ENCODE assay signal across 21 cellular contexts in genomic region chr15:88745696-88746095, GRCh38. TPM values are rescaled to one million over a fixed set of nuclear protein-coding genes. Genes with fewer than 3 reads are reported as not detected.
A peak's percentile ranks its signal among the peaks of the same experiment; 100 is the strongest.
DNase-seq lines count a peak whose midpoint lies in the region; ATAC-seq and TF ChIP-seq lines count a peak whose summit lies in the region.
"Had no signal": no experiment of that assay in that cellular context is flagged by ENCODE, and none has a peak within 500 bp of the region (broad histone marks: within the 10 kb centered on the region; RNA-seq: fewer than 3 reads in every experiment).

No MANE protein-coding gene starts in this region.

- H3K56ac ChIP-seq in IMR-90 (ENCODE audit: extremely low read depth, insufficient read depth, low read length): no peak overlapping the region

- no peak overlapping the region for H2AK9ac ChIP-seq in IMR-90 (replicated peaks; ENCODE audit: low read depth, low read length, poor library complexity)

- H3K4me1 ChIP-seq in IMR-90 (ENCODE audit: control insufficient read depth, insufficient read depth, low read length): peaks cover 6% of the 10 kb centered on the region
- H3K4me1 ChIP-seq: testis had no signal

- TF ChIP-seq CTCF in IMR-90 (conservative IDR thresholded peaks at IDR 0.05; ENCODE audit: low read depth, low read length) (no peak), choroid plexus epithelial cell (conservative IDR thresholded peaks at IDR 0.05; ENCODE audit: low read depth, low read length) (no peak)

- intact Hi-C loops in IMR-90 (cut with micrococcal nuclease) (no loop called here), sciatic nerve (cut with DNase I) (no loop called here)

- H3K14ac ChIP-seq in IMR-90 (replicated peaks; ENCODE audit: low read depth, low read length): no peak overlapping the region

- H3K27ac ChIP-seq in IMR-90 (ENCODE audit: insufficient read depth, low read length): no peak overlapping the region
- H3K27ac ChIP-seq: testis, VCaP had no signal

- no peak overlapping the region for H2AFZ ChIP-seq in IMR-90 (replicated peaks; ENCODE audit: low read length, poor library complexity)

- DNase-seq in AG20443 (ENCODE audit: low spot score) (peak; percentile 59), IMR-90 (peak; percentile 75), choroid plexus epithelial cell (ENCODE audit: low read depth) (peak; percentile 73), myocyte (ENCODE audit: low read depth) (peak; percentile 15), germinal center (ENCODE audit: low spot score) (no peak), KBM-7 (no peak), sciatic nerve (ENCODE audit: low spot score) (no peak)
- DNase-seq: activated CD8-positive, alpha-beta T cell treated with anti-CD3 and anti-CD28 coated beads for 36 hours; CD4-positive, CD25-positive, alpha-beta regulatory T cell; GOT3; left ventricle myocardium superior; naive B cell; NCI-H1092 treated with DMSO at 0.1 percent for 48 hours; NCI-H2107; NCI-H774; RPMI8226; testis had no signal

- H2BK120ac ChIP-seq in IMR-90 (ENCODE audit: low read depth, low read length): no peak overlapping the region

- H4K20me1 ChIP-seq in IMR-90 (ENCODE audit: insufficient read depth, low read length): no peaks in the 10 kb centered on the region

- no peak overlapping the region for H2BK20ac ChIP-seq in IMR-90 (ENCODE audit: low read depth, low read length)

- no peaks in the 10 kb centered on the region for H3K79me1 ChIP-seq in IMR-90 (ENCODE audit: low read depth in 1 of 2, low read length in 2 of 2)

- H3K4me2 ChIP-seq in IMR-90 (ENCODE audit: low read depth, low read length): no peak overlapping the region

- no peaks in the 10 kb centered on the region for H3K36me3 ChIP-seq in IMR-90 (ENCODE audit: control insufficient read depth, insufficient read depth, low read length)

- CTCF ChIA-PET in IMR-90 (lab: Yijun Ruan, JAX): interaction anchor here (0.6 kb wide), 1 partner anchor 22 kb away, joined by 6 read pairs; no protein-coding TSS in a partner anchor

- H3K23ac ChIP-seq in IMR-90 (ENCODE audit: low read depth, low read length): no peak overlapping the region

- BruUV-seq in IMR-90 (replicated peaks; lab: Mats Ljungman, UMichigan): no TSS peak

- in situ Hi-C loops in IMR-90 (cut with MboI; ENCODE audit: low sequenced_read_pairs): no loop called here
- in situ Hi-C loops in KBM-7 (cut with MboI; ENCODE audit: low pct_unique_long_range_greater_than_20kb, low sequenced_read_pairs): no loop called here

- H3K4me3 ChIP-seq in IMR-90 (ENCODE audit: insufficient read depth, low read depth, low read length) (no peak overlapping the region), choroid plexus epithelial cell (ENCODE audit: low read depth, low read length) (no peak overlapping the region)
- H3K4me3 ChIP-seq: coronary artery, testis had no signal

- H2BK15ac ChIP-seq in IMR-90 (ENCODE audit: low read depth, low read length): no peak overlapping the region

- dilution Hi-C loops in IMR-90 (cut with HindIII; ENCODE audit: low sequenced_read_pairs, unreplicated experiment): no loop called here

- 0 out of 2 replicates have a peak, but pooled peaks cover 5% of the 10 kb centered on the region for H3K9me1 ChIP-seq in IMR-90 (ENCODE audit: insufficient read depth, low read length)

- no peak overlapping the region for H2AK5ac ChIP-seq in IMR-90 (ENCODE audit: low read depth, low read length)

- H2BK5ac ChIP-seq in IMR-90 (ENCODE audit: low read depth, low read length, poor library complexity, severe bottlenecking): no peak overlapping the region

- H3K27me3 ChIP-seq in IMR-90 (ENCODE audit: control insufficient read depth, insufficient read depth, low read length): peaks cover 2% of the 10 kb centered on the region
- H3K27me3 ChIP-seq: testis had no signal

- H3K9me3 ChIP-seq in IMR-90 (ENCODE audit: control insufficient read depth, insufficient read depth, low read length): no peaks in the 10 kb centered on the region
- H3K9me3 ChIP-seq: testis had no signal

- H4K91ac ChIP-seq in IMR-90 (ENCODE audit: insufficient read depth, low read depth, low read length): no peak overlapping the region

- H4K8ac ChIP-seq in IMR-90 (ENCODE audit: low read depth in 2 of 2, low read length in 2 of 2): no peak overlapping the region

- no peak overlapping the region for H3K18ac ChIP-seq in IMR-90 (ENCODE audit: low read depth, low read length)

- POLR2A ChIA-PET in IMR-90 (lab: Charles Lee; ENCODE audit: unreplicated experiment): no interaction called here

- H3K4ac ChIP-seq in IMR-90 (ENCODE audit: low read depth, low read length): no peak overlapping the region

- no CpG with 5 or more reads among the region's 2 CpGs for WGBS in IMR-90 (ENCODE audit: extremely low coverage in 2 of 2, insufficient read length in 1 of 2), 2 experiments

- peak; percentile 51 for ATAC-seq in IMR-90 (ENCODE audit: low read depth)
- ATAC-seq in sciatic nerve: no peak
- ATAC-seq in HG03565 (IDR thresholded peaks at IDR 0.05; ENCODE audit: unreplicated experiment): no peak
- ATAC-seq: activated CD8-positive, alpha-beta T cell treated with anti-CD3 and anti-CD28 coated beads for 36 hours; left ventricle myocardium superior had no signal

- H4K5ac ChIP-seq in IMR-90 (ENCODE audit: low read depth, low read length): no peak overlapping the region

- no peak for TF ChIP-seq RAD21 in IMR-90 (IDR thresholded peaks at IDR 0.05; ENCODE audit: low read length)

- H3K9ac ChIP-seq in IMR-90 (ENCODE audit: low read depth, low read length): no peak overlapping the region

- no peak for TF ChIP-seq POLR2A in IMR-90 (IDR thresholded peaks at IDR 0.05; ENCODE audit: low read depth, low read length)

TF ChIP-seq in IMR-90, 13 proteins besides CTCF, POLR2A, EP300 and RAD21:
- TF ChIP-seq MXI1 (IDR thresholded peaks at IDR 0.05; ENCODE audit: borderline replicate concordance, low read depth, low read length) (no peak), RCOR1 (IDR thresholded peaks at IDR 0.05; ENCODE audit: insufficient replicate concordance, low read length) (no peak), MAFK (IDR thresholded peaks at IDR 0.05; ENCODE audit: low read depth, low read length) (no peak), CEBPB (IDR thresholded peaks at IDR 0.05; ENCODE audit: low read depth, low read length) (peak; percentile 55; the same call in 1 of the 2 replicates)

RNA-seq across cellular contexts. Expression of gene ACAN, which starts 57.5 kb away (rescaled TPM):
- total RNA-seq in IMR-90 (2012; rRNA removed) (0.54 and 0.56 TPM in 2 replicates), myocyte (0.05 and 0.08 TPM in 2 replicates), sciatic nerve (2.7 TPM)
- 0.96 and 1.2 TPM in 2 replicates for polyA plus RNA-seq in IMR-90 (2012; rRNA removed)
- 1.1 and 1.3 TPM in 2 replicates for polyA plus RNA-seq in IMR-90 (2012; cell fraction: cytosol; rRNA removed)
- 0.85 and 1.8 TPM in 2 replicates for polyA plus RNA-seq in IMR-90 (2012; cell fraction: nucleus; rRNA removed; ENCODE audit: low replicate concordance)
- not detected for polyA plus RNA-seq in myocyte (2012)
- total RNA-seq: activated CD8-positive, alpha-beta T cell treated with anti-CD3 and anti-CD28 coated beads for 36 hours; CD4-positive, CD25-positive, alpha-beta regulatory T cell; epithelial cell of proximal tubule had no signal

Comparison
In these comparisons a context has a peak if more than half of its experiments do, and no peak if none do; other contexts are left out.
1. DNase-seq: peak in AG20443 (single experiment), IMR-90 (single experiment), choroid plexus epithelial cell (single experiment) and myocyte (single experiment); none in germinal center (single experiment), KBM-7 (single experiment) and sciatic nerve (single experiment).